In the genomic region with DNA sequence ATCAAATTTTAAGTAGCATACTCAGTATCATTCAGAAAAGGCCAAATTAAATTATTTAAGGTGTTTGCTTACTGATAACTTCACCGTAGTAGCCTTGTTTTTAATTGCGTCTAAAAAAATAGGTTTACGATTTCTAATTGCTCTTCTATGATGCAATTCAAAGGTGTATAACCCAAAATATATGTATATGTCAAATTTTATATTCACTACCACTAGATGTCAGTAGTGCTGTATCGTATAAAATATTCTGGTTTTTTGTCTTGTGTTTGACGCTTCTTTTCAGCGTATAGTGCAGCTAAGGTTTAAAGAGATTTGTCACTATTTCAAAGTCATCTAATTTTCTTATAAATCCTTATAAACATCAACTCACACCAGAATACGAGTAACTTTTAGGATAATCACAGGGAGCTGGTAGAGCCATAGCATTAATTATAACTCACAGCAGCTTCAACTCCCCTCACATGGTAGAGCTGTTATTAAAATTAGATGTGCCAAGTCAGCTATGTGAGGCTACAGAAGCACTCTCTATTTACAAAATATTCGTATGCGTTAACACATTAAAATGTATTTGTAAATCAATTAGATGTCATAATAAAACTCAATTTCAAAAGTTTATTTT, we compare ENCODE assay signal across 8 cellular contexts. TPM values are rescaled to one million over a fixed set of nuclear protein-coding genes. Genes with fewer than 3 reads are reported as not detected.
DNase-seq lines count a peak whose midpoint lies in the region; ATAC-seq and TF ChIP-seq lines count a peak whose summit lies in the region.

No MANE protein-coding gene starts in this region.

- H3K4me3 ChIP-seq in AG09309 (ENCODE audit: control insufficient read depth, low read depth, low read length), result no peak overlapping the region
- H3K4me3 ChIP-seq in GM23248, result peak overlapping the region; percentile 92

- no peak overlapping the region for H2AFZ ChIP-seq in GM23248

- no peaks in the 10 kb centered on the region for H3K9me3 ChIP-seq in GM23248 (ENCODE audit: low read depth)

- H3K4me1 ChIP-seq in GM23248 (ENCODE audit: insufficient read depth), result peaks cover 46% of the 10 kb centered on the region

- no peaks in the 10 kb centered on the region for H3K9me2 ChIP-seq in GM23248 (ENCODE audit: insufficient read depth)

- H3K9ac ChIP-seq in GM23248, result peak overlapping the region; percentile 95; the same call in 1 of the 2 replicates

- peak overlapping the region; percentile 80 for H3K4me3 Mint-ChIP-seq in mesothelial cell of epicardium

- H3K79me2 ChIP-seq in GM23248 (ENCODE audit: insufficient read depth), result peaks cover 92% of the 10 kb centered on the region

- WGBS in GM23248 (ENCODE audit: low coverage in 1 of 2, low lambda C conversion rate in 2 of 2, missing lambda C conversion rate in 2 of 2), 2 experiments, result 2% methylated on average over 9 of the region's 9 CpGs

- ATAC-seq in GM19035 (IDR thresholded peaks at IDR 0.05; ENCODE audit: unreplicated experiment) (no peak), left lobe of liver (no peak)

- 0 out of 2 replicates have a peak overlapping the region, but pooled peaks have one; percentile 10 for H3K27ac ChIP-seq in GM23248

- peaks cover 5% of the 10 kb centered on the region; the same call in 1 of the 2 replicates for H4K20me1 ChIP-seq in GM23248 (ENCODE audit: insufficient read depth)

- peaks cover 24% of the 10 kb centered on the region; the same call in 1 of the 2 replicates for H3K36me3 ChIP-seq in GM23248 (ENCODE audit: low read depth)

- H3K9me3 Mint-ChIP-seq in mesothelial cell of epicardium, result no peaks in the 10 kb centered on the region

- H3F3A ChIP-seq in GM23248 (ENCODE audit: insufficient read depth), result peaks cover 34% of the 10 kb centered on the region

- in situ Hi-C loops in GM23248 (cut with MboI), result no loop called here

- H3K27ac Mint-ChIP-seq in mesothelial cell of epicardium, result no peak overlapping the region

- H3K27me3 Mint-ChIP-seq in mesothelial cell of epicardium (ENCODE audit: low read depth), result no peaks in the 10 kb centered on the region

- TF ChIP-seq CTCF in AG09309 (IDR thresholded peaks at IDR 0.05; ENCODE audit: control insufficient read depth, insufficient read depth, low read depth, low read length, missing control alignments), result peak; percentile 26
- TF ChIP-seq CTCF in mesothelial cell of epicardium (IDR thresholded peaks at IDR 0.05; ENCODE audit: unreplicated experiment), result peak; percentile 77

- peaks cover 43% of the 10 kb centered on the region for H3K4me1 Mint-ChIP-seq in mesothelial cell of epicardium

- H3K36me3 Mint-ChIP-seq in mesothelial cell of epicardium, result peaks cover 12% of the 10 kb centered on the region

- no peaks in the 10 kb centered on the region for H3K27me3 ChIP-seq in GM23248 (replicated peaks; ENCODE audit: insufficient read depth)

- DNase-seq in AG09309 (ENCODE audit: low read depth) (no peak), GM23248 (peak; percentile 69), NCI-H446 treated with DMSO at 0.1 percent for 48 hours (lab: John Stamatoyannopoulos, UW) (peak; percentile 66), cerebellum (ENCODE audit: low spot score) (peak; percentile 47), mesothelial cell of epicardium (ENCODE audit: low spot score in 2 of 2, unreplicated experiment in 2 of 2) (no peak), ecto neural progenitor cell (ENCODE audit: low spot score) (no peak), left lobe of liver (ENCODE audit: low spot score) (no peak)

- peak overlapping the region; percentile 100 for H3K4me2 ChIP-seq in GM23248 (ENCODE audit: unreplicated experiment)

RNA-seq across cellular contexts. Expression of a gene that starts 3.5 kb away (rescaled TPM):
- total RNA-seq in GM23248 (2014; rRNA removed; shearing (Covaris generic)), result 174 and 224 TPM in 2 replicates
- polyA plus RNA-seq in GM23248 (2016; fragmentation: Nextera tagmentation; extraction: Ambion mirVana), result 246 and 253 TPM in 2 replicates
- 297 TPM for total RNA-seq in cerebellum
- 179 to 196 TPM (median 187 TPM) in 3 replicates for total RNA-seq in mesothelial cell of epicardium
- 7.5 TPM for total RNA-seq in left lobe of liver

Comparison
In these comparisons a context has a peak if more than half of its experiments do, and no peak if none do; other contexts are left out.
1. DNase-seq: peak in GM23248 (single experiment), NCI-H446 treated with DMSO at 0.1 percent for 48 hours (single experiment) and cerebellum (single experiment); none in AG09309 (single experiment), mesothelial cell of epicardium (0 of 2), ecto neural progenitor cell (single experiment) and left lobe of liver (single experiment).
2. RNA of a gene that starts 3.5 kb away (total RNA-seq): 297 TPM in cerebellum (single experiment), 179 to 196 TPM in mesothelial cell of epicardium and 174 to 224 TPM in GM23248; 7.5 TPM in left lobe of liver (single experiment); every median in the first group is over 10 times any median in the second.